8 cellular contexts compared by ENCODE assay signal in genomic region chr3:149120051-149120972, GRCh38. TPM values are rescaled to one million over a fixed set of nuclear protein-coding genes. Genes with fewer than 3 reads are reported as not detected.
DNase-seq lines count a peak whose midpoint lies in the region; ATAC-seq, FAIRE-seq and TF ChIP-seq lines count a peak whose summit lies in the region.

No MANE protein-coding gene starts in this region.

- H3K4me3 Mint-ChIP-seq in T-helper 2 cell treated with Interferon-gamma antibody and Interleukin-4, amounts not matched to agents 5 μg/mL and 100 μg/mL, for 36 hours = no peak overlapping the region

- H3K36me3 ChIP-seq in smooth muscle cell (ENCODE audit: low read depth) = no peaks in the 10 kb centered on the region

- H3K27me3 ChIP-seq in AG04450 (ENCODE audit: control insufficient read depth, insufficient read depth, low read length) (no peaks in the 10 kb centered on the region), right cardiac atrium (ENCODE audit: control insufficient read depth, insufficient read depth) (no peaks in the 10 kb centered on the region), smooth muscle cell (ENCODE audit: low read depth) (no peaks in the 10 kb centered on the region)

- TF ChIP-seq POLR2A in GM12892 (IDR thresholded peaks at IDR 0.05; ENCODE audit: low read depth, low read length) = no peak

- DNase-seq in AG04450 (ENCODE audit: low read depth, low spot score) (peak; percentile 33), GM12892 (ENCODE audit: insufficient read length) (no peak), NCI-H446 (lab: John Stamatoyannopoulos, UW) (peak; percentile 34 to 61), amniotic epithelial cell (ENCODE audit: low read depth) (peak; percentile 70), right cardiac atrium (no peak), smooth muscle cell (lab: John Stamatoyannopoulos, UW; ENCODE audit: unreplicated experiment) (no peak)
- DNase-seq in T-helper 2 cell treated with Interferon-gamma antibody and Interleukin-4, amounts not matched to agents 5 μg/mL and 100 μg/mL, for 36 hours (ENCODE audit: low spot score) = no peak

- H3K4me1 ChIP-seq in right cardiac atrium (ENCODE audit: control insufficient read depth, insufficient read depth, low read length) (no peaks in the 10 kb centered on the region), smooth muscle cell (ENCODE audit: low read depth) (no peaks in the 10 kb centered on the region)

- H3K4me3 ChIP-seq in AG04450 (ENCODE audit: low read depth, low read length) (no peak overlapping the region), right cardiac atrium (ENCODE audit: low read length) (no peak overlapping the region), smooth muscle cell (no peak overlapping the region)

- 16% methylated on average over 7 of the region's 7 CpGs for WGBS in right cardiac atrium
- 28% methylated on average over 5 of the region's 7 CpGs for WGBS in smooth muscle cell (ENCODE audit: low lambda C conversion rate)

- no peaks in the 10 kb centered on the region for H3K9me3 Mint-ChIP-seq in T-helper 2 cell treated with Interferon-gamma antibody and Interleukin-4, amounts not matched to agents 5 μg/mL and 100 μg/mL, for 36 hours

- H4K20me1 ChIP-seq in smooth muscle cell (ENCODE audit: low read depth) = no peaks in the 10 kb centered on the region

- intact Hi-C loops in right cardiac atrium (cut with DNase I) = loop anchor here in 3 of 4 donors (2.0 to 10.0 kb wide), 4 partner anchors 152 to 364 kb away; no protein-coding TSS in a partner anchor

- peak; percentile 71 for ATAC-seq in HG03175 (IDR thresholded peaks at IDR 0.05; ENCODE audit: unreplicated experiment)
- peak; percentile 74 to 77 for ATAC-seq in right cardiac atrium

- H3K9ac ChIP-seq in smooth muscle cell (ENCODE audit: low read depth) = no peak overlapping the region

- no peak overlapping the region for H2AFZ ChIP-seq in smooth muscle cell (ENCODE audit: low read depth)

- no peaks in the 10 kb centered on the region for H3F3A ChIP-seq in smooth muscle cell (ENCODE audit: low read depth)

- H3K27ac ChIP-seq in AG04450 (ENCODE audit: low read depth, low read length) (no peak overlapping the region), right cardiac atrium (ENCODE audit: low read length) (no peak overlapping the region), smooth muscle cell (ENCODE audit: low read depth) (no peak overlapping the region)

- TF ChIP-seq CTCF in AG04450 (IDR thresholded peaks at IDR 0.05; ENCODE audit: low read depth, low read length) (peak; percentile 59), smooth muscle cell (IDR thresholded peaks at IDR 0.05; ENCODE audit: borderline replicate concordance, insufficient read depth, poor library complexity, severe bottlenecking) (peak; percentile 69)

- H3K79me2 ChIP-seq in smooth muscle cell (ENCODE audit: low read depth) = no peaks in the 10 kb centered on the region

- no peak overlapping the region for H3K4me2 ChIP-seq in smooth muscle cell

- H3K4me1 Mint-ChIP-seq in T-helper 2 cell treated with Interferon-gamma antibody and Interleukin-4, amounts not matched to agents 5 μg/mL and 100 μg/mL, for 36 hours (ENCODE audit: low read depth) = peaks cover 8% of the 10 kb centered on the region

- POLR2A ChIA-PET in AG04450 (lab: Yijun Ruan, JAX) = interaction anchor here (1.0 kb wide), 3 partner anchors 9 to 164 kb away, joined by 3 to 10 read pairs (median 3); partner anchors contain the start of gene HPS3

- peak; percentile 90 for FAIRE-seq in GM12892 (lab: Jason Lieb, UNC)

- H3K36me3 Mint-ChIP-seq in T-helper 2 cell treated with Interferon-gamma antibody and Interleukin-4, amounts not matched to agents 5 μg/mL and 100 μg/mL, for 36 hours (ENCODE audit: low read depth) = no peaks in the 10 kb centered on the region

- H3K9me3 ChIP-seq in AG04450 (ENCODE audit: control insufficient read depth, insufficient read depth, low read length) (no peaks in the 10 kb centered on the region), right cardiac atrium (ENCODE audit: control insufficient read depth, low read length) (no peaks in the 10 kb centered on the region), smooth muscle cell (replicated peaks; ENCODE audit: low read depth) (no peaks in the 10 kb centered on the region)

- CTCF ChIA-PET in AG04450 (lab: Charles Lee) = interaction anchor here (0.6 to 6.4 kb wide), 57 partner anchors 8 to 694 kb away, joined by 3 to 153 read pairs (median 4); partner anchors contain the start of genes HLTF, HPS3 and TM4SF18

- peaks cover 15% of the 10 kb centered on the region for H3K27me3 Mint-ChIP-seq in T-helper 2 cell treated with Interferon-gamma antibody and Interleukin-4, amounts not matched to agents 5 μg/mL and 100 μg/mL, for 36 hours (ENCODE audit: low read depth)

- H3K27ac Mint-ChIP-seq in T-helper 2 cell treated with Interferon-gamma antibody and Interleukin-4, amounts not matched to agents 5 μg/mL and 100 μg/mL, for 36 hours = no peak overlapping the region

RNA-seq across cellular contexts. Expression of gene HPS3, which starts 9.1 kb away (rescaled TPM):
- 22.8 and 28.1 TPM in 2 replicates for polyA plus RNA-seq in AG04450 (2011; rRNA removed)
- polyA minus RNA-seq in AG04450 (2011; rRNA and poly(A)+ RNA removed) = 14.3 and 18.1 TPM in 2 replicates
- 15.4 TPM for polyA plus RNA-seq in GM12892 (2012; ENCODE audit: missing spikeins)
- 1 to 10 TPM; 7.4 to 9.7 (median 7.8) TPM for total RNA-seq in right cardiac atrium
- polyA plus RNA-seq in right cardiac atrium = 4.1 TPM
- 25.4 and 26.0 TPM in 2 replicates for total RNA-seq in smooth muscle cell
- polyA plus RNA-seq in smooth muscle cell = 12.3 and 19.7 TPM in 2 replicates

RNA-seq across cellular contexts. Expression of gene HLTF, which starts 34.0 kb away (rescaled TPM):
- 20.9 and 30.5 TPM in 2 replicates for polyA plus RNA-seq in AG04450 (2011; rRNA removed)
- polyA minus RNA-seq in AG04450 (2011; rRNA and poly(A)+ RNA removed) = 7.4 and 18.4 TPM in 2 replicates
- polyA plus RNA-seq in GM12892 (2012; ENCODE audit: missing spikeins) = 30.9 TPM
- 10 to 100 TPM; 23.4 to 33.1 (median 28.2) TPM for total RNA-seq in right cardiac atrium
- 9.8 TPM for polyA plus RNA-seq in right cardiac atrium
- 34.9 and 56.3 TPM in 2 replicates for total RNA-seq in smooth muscle cell
- polyA plus RNA-seq in smooth muscle cell = 23.2 and 24.2 TPM in 2 replicates

Comparison
In these comparisons a context has a peak if more than half of its experiments do, and no peak if none do; other contexts are left out.
1. DNase-seq: peak in AG04450 (single experiment), NCI-H446 (2 of 2) and amniotic epithelial cell (single experiment); none in GM12892 (single experiment), right cardiac atrium (0 of 3), smooth muscle cell (single experiment) and T-helper 2 cell treated with Interferon-gamma antibody and Interleukin-4, amounts not matched to agents 5 μg/mL and 100 μg/mL, for 36 hours (single experiment).